Comparison of ENCODE assay signal across 1 cellular context in the genomic region with DNA sequence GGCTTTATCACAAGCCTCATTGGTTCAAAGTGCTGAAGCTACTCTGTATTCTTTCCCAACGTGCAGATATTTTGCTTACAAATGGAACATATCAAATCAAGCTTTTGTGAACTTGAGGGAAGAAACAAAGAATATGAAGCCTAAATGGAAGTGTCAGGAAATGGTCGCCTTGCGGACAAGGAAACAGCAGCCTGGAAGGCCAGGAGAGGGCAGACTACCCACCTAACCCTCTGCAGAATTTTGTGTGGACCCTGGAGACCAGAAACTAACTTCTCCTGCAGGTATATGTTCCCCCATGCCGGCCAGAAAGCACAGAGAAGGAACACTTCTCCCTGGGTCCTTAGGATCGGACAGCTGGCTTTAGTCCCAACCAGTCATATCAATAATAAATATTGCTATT.
TF ChIP-seq lines count a peak whose summit lies in the region.

No MANE protein-coding gene starts in this region.

TF ChIP-seq in WTC11, 78 proteins besides CTCF, POLR2A, EP300 and RAD21:
- no peak for TF ChIP-seq TCF7 (CRISPR knock-in tag; IDR thresholded peaks at IDR 0.05; ENCODE audit: low read depth)
TF ChIP-seq in WTC11: peak in this region for 0.
